ENCODE assay signal across 8 cellular contexts in the genomic region with DNA sequence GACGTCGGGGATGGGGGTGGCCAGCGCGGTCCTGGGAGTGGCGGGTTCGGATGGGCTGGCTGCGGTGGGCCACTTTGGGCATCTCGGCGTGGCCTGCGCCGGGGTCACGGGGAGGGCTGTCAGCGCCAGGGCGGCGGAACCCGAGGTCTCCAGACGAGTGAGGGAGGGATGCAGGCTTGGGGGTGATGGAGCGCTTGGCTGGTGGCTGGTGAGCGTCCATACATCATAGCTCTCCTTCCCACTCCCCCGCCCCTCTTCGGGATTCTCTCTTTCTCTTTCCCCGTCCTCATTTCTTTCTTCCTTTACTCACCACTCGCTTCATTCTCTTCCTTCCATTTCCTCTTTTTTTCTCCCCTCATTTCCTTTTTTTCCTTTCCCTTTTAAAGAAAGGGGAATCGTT.
DNase-seq lines count a peak whose midpoint lies in the region; ATAC-seq and TF ChIP-seq lines count a peak whose summit lies in the region.

No MANE protein-coding gene starts in this region.

- H3K9me3 ChIP-seq in ES-I3 (ENCODE audit: control insufficient read depth, insufficient read depth, low read length) (no peaks in the 10 kb centered on the region), PC-9 (ENCODE audit: insufficient read depth, low read depth) (no peaks in the 10 kb centered on the region)

- CTCF ChIA-PET in PC-9 (lab: Charles Lee) = no interaction called here

- no peaks in the 10 kb centered on the region for H3K79me2 ChIP-seq in PC-9 (ENCODE audit: low read depth)

- H3K4me3 ChIP-seq in PC-9 (no peak overlapping the region), fibroblast of pulmonary artery (replicated peaks; ENCODE audit: low read depth, low read length) (peak overlapping the region; percentile 66)

- TF ChIP-seq CTCF in PC-9 (conservative IDR thresholded peaks at IDR 0.05) (no peak), fibroblast of pulmonary artery (IDR thresholded peaks at IDR 0.05; ENCODE audit: low read length, missing control alignments) (no peak)

- no peaks in the 10 kb centered on the region for H3K27me3 ChIP-seq in PC-9 (ENCODE audit: insufficient read depth, low read depth)

- ATAC-seq in HG02840 (IDR thresholded peaks at IDR 0.05; ENCODE audit: low FRiP score, unreplicated experiment) (no peak), HG03342 (IDR thresholded peaks at IDR 0.05; ENCODE audit: unreplicated experiment) (no peak), HG03135 (IDR thresholded peaks at IDR 0.05; ENCODE audit: unreplicated experiment) (no peak)

- POLR2A ChIA-PET in PC-9 (lab: Charles Lee; ENCODE audit: unreplicated experiment) = no interaction called here

- no peak overlapping the region for H3K27ac ChIP-seq in PC-9

- no peaks in the 10 kb centered on the region for H3K9me2 ChIP-seq in PC-9 (ENCODE audit: insufficient read depth)

- H3K36me3 ChIP-seq in ES-I3 (ENCODE audit: insufficient read depth, low read length) (no peaks in the 10 kb centered on the region), PC-9 (ENCODE audit: low read depth) (no peaks in the 10 kb centered on the region)

- H3K4me1 ChIP-seq in ES-I3 (ENCODE audit: insufficient read depth, low read length) (no peaks in the 10 kb centered on the region; the same call in 1 of the 2 replicates), PC-9 (replicated peaks; ENCODE audit: insufficient read depth) (no peaks in the 10 kb centered on the region)

- no peaks in the 10 kb centered on the region for H3F3A ChIP-seq in PC-9 (ENCODE audit: insufficient read depth, low read depth)

- peak overlapping the region; percentile 77; the same call in 1 of the 2 replicates for H3K9ac ChIP-seq in ES-I3 (ENCODE audit: low read depth, low read length)

- no peak for DNase-seq in PC-9
- no peak for DNase-seq in fibroblast of pulmonary artery (ENCODE audit: low read depth)
- peak; percentile 17 to 90 (median 32) for DNase-seq in posterior cingulate gyrus
- no peak for DNase-seq in Kasumi-1 (lab: John Stamatoyannopoulos, UW)

- H4K20me1 ChIP-seq in PC-9 (ENCODE audit: insufficient read depth) = no peaks in the 10 kb centered on the region

- no peak overlapping the region for H2AFZ ChIP-seq in PC-9

- H3K4me2 ChIP-seq in PC-9 = peak overlapping the region; percentile 98; the same call in 1 of the 2 replicates

- intact Hi-C loops in PC-9 (cut with micrococcal nuclease; ENCODE audit: unreplicated experiment) = loop anchor here (5.0 to 10.0 kb wide), 2 partner anchors 171 to 258 kb away; partner anchors contain the start of gene E2F7
- intact Hi-C loops in posterior cingulate gyrus (cut with DNase I) = loop anchor here (10.0 kb wide), 2 partner anchors 171 to 359 kb away; no protein-coding TSS in a partner anchor

- BruUV-seq in PC-9 (replicated peaks; lab: Mats Ljungman, UMichigan) = no TSS peak

Comparison
In these comparisons a context has a peak if more than half of its experiments do, and no peak if none do; other contexts are left out.
1. DNase-seq: peak in posterior cingulate gyrus (10 of 10); none in PC-9 (0 of 2), fibroblast of pulmonary artery (single experiment) and Kasumi-1 (0 of 2).